ENCODE assay signal across 17 cellular contexts in the genomic region with DNA sequence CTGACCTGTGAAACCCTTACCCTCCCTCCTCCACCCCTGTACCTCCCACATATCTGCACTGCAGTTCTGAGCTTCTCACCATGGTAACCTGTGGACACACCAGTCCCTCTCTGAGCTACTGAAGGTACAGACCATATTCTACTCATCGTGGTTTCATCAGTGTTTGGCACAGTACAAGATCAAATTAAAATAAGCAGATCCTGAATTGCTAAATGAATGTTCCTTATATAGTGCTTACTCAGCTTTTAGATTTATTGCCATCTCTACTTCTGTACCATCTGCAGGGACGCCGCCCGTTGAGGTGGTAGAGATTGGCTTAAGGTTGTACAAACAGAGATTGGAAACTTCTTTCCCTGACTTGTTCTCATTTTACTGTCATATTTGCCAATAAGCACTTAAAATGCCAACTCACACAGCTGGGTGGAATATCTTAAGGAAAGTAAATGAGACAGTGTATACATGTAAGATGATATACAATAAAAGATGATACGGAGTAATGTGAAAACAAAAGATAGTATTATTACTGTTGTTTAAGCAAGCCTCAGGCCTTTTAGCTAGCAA.
DNase-seq lines count a peak whose midpoint lies in the region; ATAC-seq and TF ChIP-seq lines count a peak whose summit lies in the region.
"Had no signal": no experiment of that assay in that cellular context is flagged by ENCODE, and none has a peak within 500 bp of the region (broad histone marks: within the 10 kb centered on the region; RNA-seq: fewer than 3 reads in every experiment).

No MANE protein-coding gene starts in this region.

- intact Hi-C loops in prostate gland (cut with DNase I), result no loop called here

- WGBS in prostate gland, result 27% methylated on average over 5 of the region's 5 CpGs

- ATAC-seq in HG02588 (IDR thresholded peaks at IDR 0.05; ENCODE audit: unreplicated experiment), result no peak
- ATAC-seq: Right ventricle myocardium inferior, SK-N-SH treated with all-trans-retinoic acid at 6 μM for 48 hours had no signal

- H3K27ac ChIP-seq in prostate gland, result no peak overlapping the region

- no peaks in the 10 kb centered on the region for H3K4me1 ChIP-seq in prostate gland (replicated peaks)

- CTCF ChIA-PET in HEK293T (lab: Yijun Ruan, JAX), result no interaction called here

- in situ Hi-C loops in SK-MEL-5 (cut with HindIII; ENCODE audit: low pct_unique_long_range_greater_than_20kb, low sequenced_read_pairs), result no loop called here

- TF ChIP-seq CTCF in prostate gland (IDR thresholded peaks at IDR 0.05), result no peak

- no peaks in the 10 kb centered on the region for H3K36me3 ChIP-seq in prostate gland

- no peaks in the 10 kb centered on the region for H3K9me3 ChIP-seq in prostate gland

- no peak for TF ChIP-seq POLR2A in prostate gland (IDR thresholded peaks at IDR 0.05)

- POLR2A ChIA-PET in HEK293T (lab: Yijun Ruan, JAX), result no interaction called here

- DNase-seq in HEK293T (ENCODE audit: extremely low spot score) (no peak), SK-MEL-5 (ENCODE audit: low read depth, low spot score) (peak; percentile 63), foreskin melanocyte (peak; percentile 70), prostate gland (ENCODE audit: low spot score) (peak; percentile 22), NCI-H2171 (lab: John Stamatoyannopoulos, UW) (no peak), NCI-H774 (lab: John Stamatoyannopoulos, UW) (no peak)
- DNase-seq: ACHN; CD4-positive, alpha-beta memory T cell; DMS79 treated with DMSO at 0.1 percent for 48 hours; GDM1; NCI-H1092; NCI-H1694; NCI-H446 treated with DMSO at 0.1 percent for 48 hours; NCI-H748 treated with DMSO at 0.1 percent for 48 hours had no signal

- H3K27me3 ChIP-seq in prostate gland (replicated peaks; ENCODE audit: insufficient read depth), result no peaks in the 10 kb centered on the region

- H3K4me3 ChIP-seq in prostate gland, result no peak overlapping the region

TF ChIP-seq in HEK293T, 16 proteins besides CTCF, POLR2A, EP300 and RAD21:
- no peak for TF ChIP-seq FOXK2 (IDR thresholded peaks at IDR 0.05)
- TF ChIP-seq ELF4 (IDR thresholded peaks at IDR 0.05), result no peak
- TF ChIP-seq CTBP1 (IDR thresholded peaks at IDR 0.05; ENCODE audit: borderline replicate concordance), result peak; percentile 8; the same call in 1 of the 2 replicates
- TF ChIP-seq, protein P1, sequence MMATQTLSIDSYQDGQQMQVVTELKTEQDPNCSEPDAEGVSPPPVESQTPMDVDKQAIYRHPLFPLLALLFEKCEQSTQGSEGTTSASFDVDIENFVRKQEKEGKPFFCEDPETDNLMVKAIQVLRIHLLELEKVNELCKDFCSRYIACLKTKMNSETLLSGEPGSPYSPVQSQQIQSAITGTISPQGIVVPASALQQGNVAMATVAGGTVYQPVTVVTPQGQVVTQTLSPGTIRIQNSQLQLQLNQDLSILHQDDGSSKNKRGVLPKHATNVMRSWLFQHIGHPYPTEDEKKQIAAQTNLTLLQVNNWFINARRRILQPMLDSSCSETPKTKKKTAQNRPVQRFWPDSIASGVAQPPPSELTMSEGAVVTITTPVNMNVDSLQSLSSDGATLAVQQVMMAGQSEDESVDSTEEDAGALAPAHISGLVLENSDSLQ (IDR thresholded peaks at IDR 0.05), result peak; percentile 30; the same call in 1 of the 2 replicates

Comparison
In these comparisons a context has a peak if more than half of its experiments do, and no peak if none do; other contexts are left out.
1. DNase-seq: peak in SK-MEL-5 (single experiment), foreskin melanocyte (single experiment) and prostate gland (single experiment); none in HEK293T (single experiment), NCI-H2171 (single experiment) and NCI-H774 (single experiment).